Comparison of ENCODE assay signal across 17 cellular contexts in the genomic region with DNA sequence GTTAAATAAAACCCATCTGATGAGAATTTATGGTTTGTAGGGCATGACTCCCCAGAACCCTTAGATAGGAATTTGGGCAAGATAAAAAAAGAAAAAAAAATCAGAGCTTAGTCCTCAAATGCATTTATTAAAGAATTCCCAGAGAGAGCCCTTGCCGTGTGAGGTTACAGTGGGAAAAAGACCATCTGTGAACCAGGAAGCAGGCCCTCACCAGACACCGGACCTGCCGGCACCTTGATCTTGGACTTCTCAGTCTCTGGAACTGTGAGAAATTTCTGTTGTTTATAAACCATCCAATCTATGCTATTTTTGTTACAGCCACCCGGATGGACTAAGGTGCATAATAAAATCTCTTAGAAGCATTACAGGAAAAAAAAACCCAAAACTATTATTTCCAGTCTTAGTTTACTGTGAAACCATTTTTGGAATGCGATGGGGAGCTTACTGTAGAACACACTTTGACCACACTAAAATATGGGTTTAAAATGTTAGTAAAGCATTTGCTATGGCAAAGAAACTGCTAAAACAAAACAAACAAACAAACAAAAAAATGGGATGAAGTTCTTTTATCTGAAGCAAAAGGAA.
DNase-seq lines count a peak whose midpoint lies in the region; ATAC-seq, FAIRE-seq and TF ChIP-seq lines count a peak whose summit lies in the region.
"Had no signal": no experiment of that assay in that cellular context is flagged by ENCODE, and none has a peak within 500 bp of the region (broad histone marks: within the 10 kb centered on the region; RNA-seq: fewer than 3 reads in every experiment).

No MANE protein-coding gene starts in this region.

- H3K79me2 ChIP-seq in GM23338 (replicated peaks; ENCODE audit: insufficient read depth), result no peaks in the 10 kb centered on the region
- H3K79me2 ChIP-seq in HepG2 (ENCODE audit: insufficient read depth, low read length), result no peaks in the 10 kb centered on the region

- no peak overlapping the region for H3K4me3 Mint-ChIP-seq in GM23338
- H3K4me3 Mint-ChIP-seq in WTC11, result no peak overlapping the region
- H3K4me3 Mint-ChIP-seq in effector memory CD8-positive, alpha-beta T cell, result no peak overlapping the region
- H3K4me3 Mint-ChIP-seq: HFFc6 had no signal

- ATAC-seq in GM23338, result no peak
- no peak for ATAC-seq in WTC11
- ATAC-seq in pancreas, result peak in 3 of 4 donors; percentile 76 to 84 (median 79)
- no peak for ATAC-seq in GM19397 (IDR thresholded peaks at IDR 0.05; ENCODE audit: unreplicated experiment)
- no peak for ATAC-seq in effector memory CD8-positive, alpha-beta T cell (replicated peaks)
- ATAC-seq in HepG2, result no peak
- ATAC-seq: K562 had no signal

- 43 to 47% methylated on average over 5 of the region's 5 CpGs for WGBS in pancreas, 2 donors
- WGBS in HepG2 (ENCODE audit: low lambda C conversion rate), result 63% methylated on average over 5 of the region's 5 CpGs

- TF ChIP-seq RAD21 in HepG2 (CRISPR knock-in tag; IDR thresholded peaks at IDR 0.05), result no peak

- H3K4me1 Mint-ChIP-seq in GM23338, result peaks cover 15% of the 10 kb centered on the region
- H3K4me1 Mint-ChIP-seq in WTC11, result peaks cover 13% of the 10 kb centered on the region
- H3K4me1 Mint-ChIP-seq in effector memory CD8-positive, alpha-beta T cell (ENCODE audit: low read depth in 2 of 2), result no peaks in the 10 kb centered on the region

- TF ChIP-seq EP300 in HepG2 (IDR thresholded peaks at IDR 0.05; ENCODE audit: low read depth in 2 of 2, low read length in 2 of 2) (no peak), HepG2 (CRISPR knock-in tag; IDR thresholded peaks at IDR 0.05; ENCODE audit: borderline replicate concordance) (no peak)

- H3K4me2 ChIP-seq in GM23338, result no peak overlapping the region
- no peak overlapping the region for H3K4me2 ChIP-seq in HepG2 (ENCODE audit: low read depth, low read length)

- H3F3A ChIP-seq in GM23338 (replicated peaks; ENCODE audit: low read depth), result no peaks in the 10 kb centered on the region

- intact Hi-C loops in pancreas (cut with DNase I) (no loop called here), HepG2 (cut with micrococcal nuclease; ENCODE audit: unreplicated experiment) (loop anchor here (10.0 kb wide), 1 partner anchor 236 kb away; no protein-coding TSS in a partner anchor)

- POLR2A ChIA-PET in WTC11 (lab: Charles Lee), result no interaction called here
- POLR2A ChIA-PET in HepG2 (lab: Yijun Ruan, JAX), result no interaction called here

- peak overlapping the region; percentile 40; the same call in 1 of the 2 replicates for H3K27ac ChIP-seq in GM23338 (ENCODE audit: low read depth)
- H3K27ac ChIP-seq in pancreas, result no peak overlapping the region
- H3K27ac ChIP-seq in HepG2 (ENCODE audit: extremely low read length, insufficient read depth, low read length), result no peak overlapping the region
- H3K27ac ChIP-seq: RWPE1 had no signal

- H3K36me3 ChIP-seq in GM23338 (ENCODE audit: insufficient read depth) (no peaks in the 10 kb centered on the region), pancreas (no peaks in the 10 kb centered on the region), HepG2 (replicated peaks in 1 of 2; ENCODE audit: control insufficient read depth in 1 of 2, insufficient read depth in 2 of 2, low read length in 2 of 2) (no peaks in the 10 kb centered on the region)

- no peak overlapping the region for H2AFZ ChIP-seq in GM23338
- H2AFZ ChIP-seq in HepG2 (ENCODE audit: low read length), result no peak overlapping the region

- no peak overlapping the region for H3K9ac ChIP-seq in HepG2 (ENCODE audit: insufficient read depth, low read depth, low read length)

- H4K20me1 ChIP-seq in GM23338 (replicated peaks; ENCODE audit: insufficient read depth) (no peaks in the 10 kb centered on the region), HepG2 (ENCODE audit: insufficient read depth, low read length) (no peaks in the 10 kb centered on the region)

- DNase-seq in GM23338 (ENCODE audit: low spot score) (no peak), WTC11 (ENCODE audit: low spot score) (no peak), fibroblast of villous mesenchyme (ENCODE audit: low read depth) (peak; percentile 22), pancreas (peak in 3 of 6 donors; percentile 17 to 41 (median 19)), HepG2 (ENCODE audit: low spot score) (no peak), GDM1 (lab: John Stamatoyannopoulos, UW) (no peak)
- DNase-seq in effector memory CD8-positive, alpha-beta T cell, result no peak
- DNase-seq: COR-L47, HFFc6, NCI-H1436 treated with DMSO at 0.1 percent for 48 hours, NCI-H2029 treated with DMSO at 0.1 percent for 48 hours, NCI-H510A, NCI-H774 had no signal

- H3K4me3 ChIP-seq in GM23338 (no peak overlapping the region), fibroblast of villous mesenchyme (ENCODE audit: low read depth, low read length) (no peak overlapping the region), pancreas (no peak overlapping the region), HepG2 (replicated peaks in 1 of 3; ENCODE audit: insufficient read depth in 1 of 3, low read depth in 2 of 3, low read length in 3 of 3) (no peak overlapping the region)
- H3K4me3 ChIP-seq: K562 had no signal

- H3K9me3 ChIP-seq in pancreas (no peaks in the 10 kb centered on the region), HepG2 (ENCODE audit: low read length) (no peaks in the 10 kb centered on the region)

- H3K9me3 Mint-ChIP-seq in GM23338 (peaks cover 9% of the 10 kb centered on the region; the same call in 2 of the 3 replicates), WTC11 (peaks cover 31% of the 10 kb centered on the region)
- H3K9me3 Mint-ChIP-seq in effector memory CD8-positive, alpha-beta T cell, result peaks cover 0 to 6% of the 10 kb centered on the region in 2 donors

- H3K27me3 Mint-ChIP-seq in GM23338 (ENCODE audit: insufficient read depth, low read depth, poor library complexity), result no peaks in the 10 kb centered on the region
- no peaks in the 10 kb centered on the region for H3K27me3 Mint-ChIP-seq in WTC11 (ENCODE audit: low read depth)
- no peaks in the 10 kb centered on the region for H3K27me3 Mint-ChIP-seq in effector memory CD8-positive, alpha-beta T cell

- H3K4me1 ChIP-seq in GM23338 (ENCODE audit: insufficient read depth), result 0 out of 2 replicates have a peak, but pooled peaks cover 4% of the 10 kb centered on the region
- no peaks in the 10 kb centered on the region for H3K4me1 ChIP-seq in pancreas
- peaks cover 9% of the 10 kb centered on the region for H3K4me1 ChIP-seq in HepG2 (ENCODE audit: insufficient read depth, low read length)

- H3K27me3 ChIP-seq in GM23338 (ENCODE audit: insufficient read depth) (no peaks in the 10 kb centered on the region), pancreas (no peaks in the 10 kb centered on the region), HepG2 (ENCODE audit: control insufficient read depth in 1 of 2, insufficient read depth in 2 of 2, low read length in 2 of 2) (no peaks in the 10 kb centered on the region)

- FAIRE-seq in pancreas (lab: Jason Lieb, UNC) (no peak), HepG2 (lab: Jason Lieb, UNC) (no peak)
- FAIRE-seq: GM18507, K562 had no signal

- no peaks in the 10 kb centered on the region; the same call in 1 of the 3 replicates for H3K36me3 Mint-ChIP-seq in GM23338 (ENCODE audit: low read depth)
- H3K36me3 Mint-ChIP-seq in WTC11, result 0 out of 2 replicates have a peak, but pooled peaks cover 3% of the 10 kb centered on the region
- no peaks in the 10 kb centered on the region for H3K36me3 Mint-ChIP-seq in effector memory CD8-positive, alpha-beta T cell (ENCODE audit: insufficient read depth)

- 0 out of 2 replicates have a peak, but pooled peaks cover 2% of the 10 kb centered on the region for H3K9me2 ChIP-seq in GM23338 (ENCODE audit: insufficient read depth)

- in situ Hi-C loops in HepG2 (cut with HindIII; ENCODE audit: extremely low pct_ligation_motif_present, low pct_unique_long_range_greater_than_20kb), result no loop called here

- no peak for TF ChIP-seq POLR2A in HepG2 (IDR thresholded peaks at IDR 0.05; ENCODE audit: insufficient read depth in 1 of 2, low read depth in 2 of 2, low read length in 2 of 2)

- CTCF ChIA-PET in WTC11 (lab: Charles Lee), result interaction anchor here (0.9 to 1.3 kb wide), 2 partner anchors 10 to 179 kb away, joined by 3 to 4 read pairs; no protein-coding TSS in a partner anchor
- CTCF ChIA-PET in HepG2 (lab: Yijun Ruan, JAX; ENCODE audit: low intra/inter-chr PET ratio, low total read pairs), result no interaction called here

- no peak for TF ChIP-seq CTCF in GM23338 (conservative IDR thresholded peaks at IDR 0.05; ENCODE audit: low read depth in 2 of 2)
- no peak for TF ChIP-seq CTCF in WTC11 (IDR thresholded peaks at IDR 0.05)
- TF ChIP-seq CTCF in fibroblast of villous mesenchyme (IDR thresholded peaks at IDR 0.05; ENCODE audit: insufficient read depth, low read depth, low read length), result no peak
- no peak for TF ChIP-seq CTCF in pancreas (IDR thresholded peaks at IDR 0.05)
- no peak for TF ChIP-seq CTCF in HepG2 (CRISPR knock-in tag; IDR thresholded peaks at IDR 0.05)

- no TSS peak for BruUV-seq in HepG2 (replicated peaks; lab: Mats Ljungman, UMichigan)

- H3K27ac Mint-ChIP-seq in GM23338 (no peak overlapping the region), WTC11 (peak overlapping the region; percentile 27; the same call in 1 of the 2 replicates)
- H3K27ac Mint-ChIP-seq in effector memory CD8-positive, alpha-beta T cell, result no peak overlapping the region
- H3K27ac Mint-ChIP-seq: HFFc6 had no signal

TF ChIP-seq in WTC11, 78 proteins besides CTCF, POLR2A, EP300 and RAD21:
- no peak for TF ChIP-seq SMAD3 (CRISPR knock-in tag; IDR thresholded peaks at IDR 0.05; ENCODE audit: borderline replicate concordance)
- TF ChIP-seq FOXK1 (CRISPR knock-in tag; IDR thresholded peaks at IDR 0.05), result no peak
- no peak for TF ChIP-seq ZNF232 (CRISPR knock-in tag; IDR thresholded peaks at IDR 0.05)
- no peak for TF ChIP-seq NFE2L1 (CRISPR knock-in tag; IDR thresholded peaks at IDR 0.05)

TF ChIP-seq in HepG2, 621 proteins besides CTCF, POLR2A, EP300 and RAD21:
- no peak for TF ChIP-seq CHCHD3 (CRISPR knock-in tag; IDR thresholded peaks at IDR 0.05)
- TF ChIP-seq ZNF501 (CRISPR knock-in tag; IDR thresholded peaks at IDR 0.05), result no peak
- TF ChIP-seq ZBTB1 (CRISPR knock-in tag; IDR thresholded peaks at IDR 0.05; ENCODE audit: borderline replicate concordance), result no peak
- TF ChIP-seq, protein P1, sequence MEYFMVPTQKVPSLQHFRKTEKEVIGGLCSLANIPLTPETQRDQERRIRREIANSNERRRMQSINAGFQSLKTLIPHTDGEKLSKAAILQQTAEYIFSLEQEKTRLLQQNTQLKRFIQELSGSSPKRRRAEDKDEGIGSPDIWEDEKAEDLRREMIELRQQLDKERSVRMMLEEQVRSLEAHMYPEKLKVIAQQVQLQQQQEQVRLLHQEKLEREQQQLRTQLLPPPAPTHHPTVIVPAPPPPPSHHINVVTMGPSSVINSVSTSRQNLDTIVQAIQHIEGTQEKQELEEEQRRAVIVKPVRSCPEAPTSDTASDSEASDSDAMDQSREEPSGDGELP (IDR thresholded peaks at IDR 0.05; ENCODE audit: borderline replicate concordance, low read depth), result no peak

Comparison
In these comparisons a context has a peak if more than half of its experiments do, and no peak if none do; other contexts are left out.
1. ATAC-seq: peak in pancreas (3 of 4); none in GM23338 (single experiment), WTC11 (single experiment), GM19397 (single experiment), effector memory CD8-positive, alpha-beta T cell (single experiment) and HepG2 (single experiment).